ENCODE assay signal across 16 cellular contexts in genomic region chr17:1412185-1413110, GRCh38. TPM values are rescaled to one million over a fixed set of nuclear protein-coding genes. Genes with fewer than 3 reads are reported as not detected.
DNase-seq lines count a peak whose midpoint lies in the region; ATAC-seq and TF ChIP-seq lines count a peak whose summit lies in the region.
"Had no signal": no experiment of that assay in that cellular context is flagged by ENCODE, and none has a peak within 500 bp of the region (broad histone marks: within the 10 kb centered on the region; RNA-seq: fewer than 3 reads in every experiment).

No MANE protein-coding gene starts in this region.

- no peaks in the 10 kb centered on the region for H3K27me3 ChIP-seq in KMS-11 (ENCODE audit: insufficient read depth, low read depth)
- H3K27me3 ChIP-seq in adipocyte (replicated peaks; ENCODE audit: control insufficient read depth, insufficient read depth, low read length) = no peaks in the 10 kb centered on the region
- no peaks in the 10 kb centered on the region for H3K27me3 ChIP-seq in psoas muscle (ENCODE audit: insufficient read depth in 3 of 3, low read length in 2 of 3)
- H3K27me3 ChIP-seq: suprapubic skin had no signal

- intact Hi-C loops in psoas muscle (cut with DNase I) (no loop called here), head of caudate nucleus (cut with DNase I) (no loop called here)

- no peaks in the 10 kb centered on the region for H3K9me3 Mint-ChIP-seq in stimulated activated memory B cell treated with anti-CD40 and anti-IgM and Interleukin-4, amounts not matched to agents 10 μg/mL and 1 μg/mL and 100 μg/mL, for 72 hours
- H3K9me3 Mint-ChIP-seq: activated CD4-positive, alpha-beta T cell treated with anti-CD3 and anti-CD28 coated beads, Interleukin-2, amount 10 ng/mL, durations not matched to agents 24 days and 14 days; activated naive CD4-positive, alpha-beta T cell treated with anti-CD3 and anti-CD28 coated beads, Interleukin-2, amount 10 ng/mL, durations not matched to agents 7 days and 5 days; GM23338; memory B cell; nephron had no signal

- peak overlapping the region; percentile 80 for H3K4me2 ChIP-seq in KMS-11
- H3K4me2 ChIP-seq: GM23338 had no signal

- H3K4me3 Mint-ChIP-seq in stimulated activated memory B cell treated with anti-CD40 and anti-IgM and Interleukin-4, amounts not matched to agents 10 μg/mL and 1 μg/mL and 100 μg/mL, for 72 hours = no peak overlapping the region
- H3K4me3 Mint-ChIP-seq: activated CD4-positive, alpha-beta T cell treated with anti-CD3 and anti-CD28 coated beads, Interleukin-2, amount 10 ng/mL, durations not matched to agents 24 days and 14 days; activated naive CD4-positive, alpha-beta T cell treated with anti-CD3 and anti-CD28 coated beads, Interleukin-2, amount 10 ng/mL, durations not matched to agents 7 days and 5 days; GM23338; memory B cell; nephron had no signal

- H3K36me3 Mint-ChIP-seq in stimulated activated memory B cell treated with anti-CD40 and anti-IgM and Interleukin-4, amounts not matched to agents 10 μg/mL and 1 μg/mL and 100 μg/mL, for 72 hours = peaks cover 8% of the 10 kb centered on the region
- H3K36me3 Mint-ChIP-seq: activated naive CD4-positive, alpha-beta T cell treated with anti-CD3 and anti-CD28 coated beads, Interleukin-2, amount 10 ng/mL, durations not matched to agents 7 days and 5 days had no signal

- ATAC-seq in psoas muscle (peak in 1 of 4 donors; percentile 9), GM21360 (IDR thresholded peaks at IDR 0.05; ENCODE audit: unreplicated experiment) (no peak)
- no peak for ATAC-seq in stimulated activated memory B cell treated with anti-CD40 and anti-IgM and Interleukin-4, amounts not matched to agents 10 μg/mL and 1 μg/mL and 100 μg/mL, for 72 hours
- ATAC-seq: GM23338 had no signal

- no peak for TF ChIP-seq CTCF in KMS-11 (conservative IDR thresholded peaks at IDR 0.05; ENCODE audit: low read depth, low read length)
- TF ChIP-seq CTCF in psoas muscle (IDR thresholded peaks at IDR 0.05) = no peak

- H3K27ac Mint-ChIP-seq in stimulated activated memory B cell treated with anti-CD40 and anti-IgM and Interleukin-4, amounts not matched to agents 10 μg/mL and 1 μg/mL and 100 μg/mL, for 72 hours = no peak overlapping the region
- H3K27ac Mint-ChIP-seq: activated CD4-positive, alpha-beta T cell treated with anti-CD3 and anti-CD28 coated beads, Interleukin-2, amount 10 ng/mL, durations not matched to agents 24 days and 14 days; activated naive CD4-positive, alpha-beta T cell treated with anti-CD3 and anti-CD28 coated beads, Interleukin-2, amount 10 ng/mL, durations not matched to agents 7 days and 5 days; GM23338; memory B cell; nephron had no signal

- peaks cover 8% of the 10 kb centered on the region for H3K4me1 Mint-ChIP-seq in stimulated activated memory B cell treated with anti-CD40 and anti-IgM and Interleukin-4, amounts not matched to agents 10 μg/mL and 1 μg/mL and 100 μg/mL, for 72 hours
- H3K4me1 Mint-ChIP-seq: activated CD4-positive, alpha-beta T cell treated with anti-CD3 and anti-CD28 coated beads, Interleukin-2, amount 10 ng/mL, durations not matched to agents 24 days and 14 days; activated naive CD4-positive, alpha-beta T cell treated with anti-CD3 and anti-CD28 coated beads, Interleukin-2, amount 10 ng/mL, durations not matched to agents 7 days and 5 days; GM23338; nephron had no signal

- H3K4me1 ChIP-seq in KMS-11 (ENCODE audit: low read depth, poor library complexity, severe bottlenecking) (peaks cover 30% of the 10 kb centered on the region), adipocyte (ENCODE audit: control insufficient read depth, insufficient read depth, low read length) (peaks cover 16% of the 10 kb centered on the region), psoas muscle (peaks cover 21% of the 10 kb centered on the region)

- no peaks in the 10 kb centered on the region for H3K79me2 ChIP-seq in KMS-11 (ENCODE audit: insufficient read depth, low read depth)

- H3K36me3 ChIP-seq in KMS-11 (ENCODE audit: insufficient read depth) (no peaks in the 10 kb centered on the region), adipocyte (ENCODE audit: control insufficient read depth, insufficient read depth, low read length, severe bottlenecking) (no peaks in the 10 kb centered on the region), psoas muscle (ENCODE audit: insufficient read depth in 1 of 2, low read depth in 1 of 2) (no peaks in the 10 kb centered on the region)

- H3K4me3 ChIP-seq in KMS-11 (IDR thresholded peaks at IDR 0.05; ENCODE audit: insufficient read depth, low read depth, low read length) = no peak overlapping the region
- no peak overlapping the region for H3K4me3 ChIP-seq in adipocyte (ENCODE audit: low read length)
- no peak overlapping the region for H3K4me3 ChIP-seq in psoas muscle
- H3K4me3 ChIP-seq: GM23338, suprapubic skin had no signal

- WGBS in psoas muscle, 3 donors = 76 to 77% (median 76%) methylated on average over 27 of the region's 27 CpGs

- H3K9ac ChIP-seq in KMS-11 = peak overlapping the region; percentile 12; the same call in 1 of the 2 replicates
- H3K9ac ChIP-seq in adipocyte (ENCODE audit: low read length) = peak overlapping the region; percentile 36

- H3K27ac ChIP-seq in KMS-11 (peak overlapping the region; percentile 63), psoas muscle (peak overlapping the region; percentile 71)
- H3K27ac ChIP-seq: suprapubic skin had no signal

- H4K20me1 ChIP-seq in KMS-11 (ENCODE audit: insufficient read depth) = no peaks in the 10 kb centered on the region

- H2AFZ ChIP-seq in KMS-11 (ENCODE audit: low read depth) = 0 out of 2 replicates have a peak overlapping the region, but pooled peaks have one; percentile 4
- H2AFZ ChIP-seq: GM23338 had no signal

- DNase-seq in adipocyte (ENCODE audit: low read depth) = no peak
- DNase-seq in iris pigment epithelial cell (ENCODE audit: low read depth) = peak; percentile 33
- peak; percentile 25 to 48 for DNase-seq in psoas muscle
- DNase-seq in head of caudate nucleus = no peak
- DNase-seq in NCI-H2227 treated with DMSO at 0.1 percent for 48 hours (lab: John Stamatoyannopoulos, UW) = no peak
- DNase-seq: activated CD4-positive, alpha-beta T cell treated with anti-CD3 and anti-CD28 coated beads, Interleukin-2, amount 10 ng/mL, durations not matched to agents 24 days and 14 days; activated naive CD4-positive, alpha-beta T cell treated with anti-CD3 and anti-CD28 coated beads, Interleukin-2, amount 10 ng/mL, durations not matched to agents 7 days and 5 days; GF-D8; NCI-H1436 had no signal

- H3K9me3 ChIP-seq in adipocyte (ENCODE audit: control insufficient read depth, low read length) (no peaks in the 10 kb centered on the region), psoas muscle (peaks cover 7% of the 10 kb centered on the region)
- H3K9me3 ChIP-seq: suprapubic skin had no signal

- no peaks in the 10 kb centered on the region for H3K27me3 Mint-ChIP-seq in stimulated activated memory B cell treated with anti-CD40 and anti-IgM and Interleukin-4, amounts not matched to agents 10 μg/mL and 1 μg/mL and 100 μg/mL, for 72 hours
- H3K27me3 Mint-ChIP-seq: activated CD4-positive, alpha-beta T cell treated with anti-CD3 and anti-CD28 coated beads, Interleukin-2, amount 10 ng/mL, durations not matched to agents 24 days and 14 days; activated naive CD4-positive, alpha-beta T cell treated with anti-CD3 and anti-CD28 coated beads, Interleukin-2, amount 10 ng/mL, durations not matched to agents 7 days and 5 days; memory B cell had no signal

RNA-seq across cellular contexts. Expression of gene YWHAE, which starts 12.4 kb away (rescaled TPM):
- total RNA-seq in psoas muscle = 100 to 1,000 TPM; 641 to 874 (median 838) TPM
- polyA plus RNA-seq in psoas muscle = 100 to 1,000 TPM; 655 to 927 (median 670) TPM

RNA-seq across cellular contexts. Expression of gene CRK, which starts 43.6 kb away (rescaled TPM):
- 10 to 100 TPM; 26.4 to 60.4 (median 33.1) TPM for total RNA-seq in psoas muscle
- polyA plus RNA-seq in psoas muscle = 10 to 100 TPM; 29.7 to 48.0 (median 40.4) TPM

Comparison
In these comparisons a context has a peak if more than half of its experiments do, and no peak if none do; other contexts are left out.
1. DNase-seq: peak in iris pigment epithelial cell (single experiment) and psoas muscle (2 of 2); none in adipocyte (single experiment), head of caudate nucleus (0 of 42) and NCI-H2227 treated with DMSO at 0.1 percent for 48 hours (single experiment).